ENCODE assay signal across 8 cellular contexts in genomic region chr5:32174011-32174866, GRCh38. TPM values are rescaled to one million over a fixed set of nuclear protein-coding genes. Genes with fewer than 3 reads are reported as not detected.
DNase-seq lines count a peak whose midpoint lies in the region; ATAC-seq and TF ChIP-seq lines count a peak whose summit lies in the region.

TSS of gene GOLPH3 (minus strand) at chr5:32174319. CDS start at chr5:32174034, 285 bp downstream.

- WGBS in adrenal gland, 4 donors = 0 to 1% (median 0%) methylated on average over 18 to 85 of the region's 85 CpGs
- 0% methylated on average over 83 to 85 of the region's 85 CpGs for WGBS in heart right ventricle, 2 donors

- H3K4me1 Mint-ChIP-seq in progenitor cell of endocrine pancreas (ENCODE audit: low read depth) = peaks cover 17% of the 10 kb centered on the region

- TF ChIP-seq POLR2A in GM15510 (IDR thresholded peaks at IDR 0.05; ENCODE audit: borderline replicate concordance, extremely low read depth, insufficient read length) = peak; percentile 93
- TF ChIP-seq POLR2A in adrenal gland (IDR thresholded peaks at IDR 0.05) = peak; percentile 81 to 91

- no peaks in the 10 kb centered on the region for H3K27me3 Mint-ChIP-seq in progenitor cell of endocrine pancreas

- H3K36me3 Mint-ChIP-seq in progenitor cell of endocrine pancreas (ENCODE audit: insufficient read depth) = peaks cover 3% of the 10 kb centered on the region

- H3K4me1 ChIP-seq in adrenal gland (replicated peaks in 1 of 2) (peaks cover 5 to 28% of the 10 kb centered on the region in 2 donors), heart right ventricle (peaks cover 0 to 44% (median 30%) of the 10 kb centered on the region in 9 donors), upper lobe of right lung (peaks cover 33% of the 10 kb centered on the region)

- peak in 4 of 6 experiments; percentile 10 to 44 (median 30) for TF ChIP-seq CTCF in adrenal gland (IDR thresholded peaks at IDR 0.05)
- peak in 3 of 9 donors; percentile 20 to 36 (median 26) for TF ChIP-seq CTCF in heart right ventricle (IDR thresholded peaks at IDR 0.05)
- TF ChIP-seq CTCF in progenitor cell of endocrine pancreas (IDR thresholded peaks at IDR 0.05; ENCODE audit: unreplicated experiment) = no peak
- peak; percentile 9 for TF ChIP-seq CTCF in upper lobe of right lung (IDR thresholded peaks at IDR 0.05)

- H3K27me3 ChIP-seq in adrenal gland (no peaks in the 10 kb centered on the region), heart right ventricle (no peaks in the 10 kb centered on the region), upper lobe of right lung (no peaks in the 10 kb centered on the region)

- H3K9me3 ChIP-seq in adrenal gland (replicated peaks in 1 of 3) (no peaks in the 10 kb centered on the region), heart right ventricle (no peaks in the 10 kb centered on the region), upper lobe of right lung (no peaks in the 10 kb centered on the region)

- ATAC-seq in HG02884 (IDR thresholded peaks at IDR 0.05; ENCODE audit: unreplicated experiment) (peak; percentile 62), heart right ventricle (peak; percentile 95 to 98 (median 96)), upper lobe of right lung (peak; percentile 93)

- DNase-seq in NCI-H146 treated with DMSO at 0.1 percent for 48 hours (lab: John Stamatoyannopoulos, UW; ENCODE audit: unreplicated experiment) = peak; percentile 57
- DNase-seq in T-helper 1 cell = peak; percentile 78 to 94 (median 86)
- DNase-seq in adrenal gland = peak; percentile 92 to 97 (median 95)
- DNase-seq in heart right ventricle = peak; percentile 95 to 96
- peak; percentile 85 for DNase-seq in progenitor cell of endocrine pancreas (ENCODE audit: low spot score, unreplicated experiment)
- DNase-seq in upper lobe of right lung = peak; percentile 98

- H3K9me3 Mint-ChIP-seq in progenitor cell of endocrine pancreas (ENCODE audit: low read depth) = no peaks in the 10 kb centered on the region

- intact Hi-C loops in adrenal gland (cut with DNase I) (no loop called here), heart right ventricle (cut with DNase I) (loop anchor here in 2 of 10 donors (5.0 kb wide), 3 partner anchors 43 to 77 kb away; no protein-coding TSS in a partner anchor), upper lobe of right lung (cut with DNase I) (no loop called here)

- peak within 1 kb of the TSS; percentile 100 for H3K4me3 Mint-ChIP-seq in progenitor cell of endocrine pancreas (ENCODE audit: low read depth)

- H3K36me3 ChIP-seq in adrenal gland (replicated peaks in 1 of 2) = peaks cover 0 to 2% of the 10 kb centered on the region in 2 donors
- peaks cover 0 to 27% (median 0%) of the 10 kb centered on the region in 9 donors for H3K36me3 ChIP-seq in heart right ventricle
- peaks cover 24% of the 10 kb centered on the region for H3K36me3 ChIP-seq in upper lobe of right lung

- H3K27ac Mint-ChIP-seq in progenitor cell of endocrine pancreas = peak within 1 kb of the TSS; percentile 99

- H3K27ac ChIP-seq in adrenal gland (peak within 1 kb of the TSS; percentile 98 to 100 (median 100)), heart right ventricle (peak within 1 kb of the TSS; percentile 99 to 100 (median 100)), upper lobe of right lung (peak within 1 kb of the TSS; percentile 99)

- peak within 1 kb of the TSS; percentile 52 to 95 (median 90) for H3K4me3 ChIP-seq in adrenal gland
- H3K4me3 ChIP-seq in heart right ventricle = peak within 1 kb of the TSS; percentile 74 to 98 (median 92)
- H3K4me3 ChIP-seq in upper lobe of right lung = peak within 1 kb of the TSS; percentile 85

RNA-seq across cellular contexts. Expression of gene GOLPH3, which starts in this region (rescaled TPM):
- total RNA-seq in adrenal gland (100 to 1,000 TPM in 2 of 8 donors, 10 to 100 TPM in 6; 62.2 to 206 (median 87.6) TPM), heart right ventricle (10 to 100 TPM; 33.7 to 69.5 (median 40.4) TPM), progenitor cell of endocrine pancreas (79.3 and 80.8 TPM in 2 replicates), upper lobe of right lung (112 TPM)
- polyA plus RNA-seq in adrenal gland (10 to 100 TPM; 27.8 to 61.6 (median 30.4) TPM), heart right ventricle (10 to 100 TPM; 23.2 to 29.1 TPM)

Comparison
In these comparisons a context has a peak if more than half of its experiments do, and no peak if none do; other contexts are left out.
1. Peak in every context shown above with its lines: DNase-seq, ATAC-seq, H3K4me3 ChIP-seq and H3K27ac ChIP-seq.